Comparison of ENCODE assay signal across 20 cellular contexts in the genomic region with DNA sequence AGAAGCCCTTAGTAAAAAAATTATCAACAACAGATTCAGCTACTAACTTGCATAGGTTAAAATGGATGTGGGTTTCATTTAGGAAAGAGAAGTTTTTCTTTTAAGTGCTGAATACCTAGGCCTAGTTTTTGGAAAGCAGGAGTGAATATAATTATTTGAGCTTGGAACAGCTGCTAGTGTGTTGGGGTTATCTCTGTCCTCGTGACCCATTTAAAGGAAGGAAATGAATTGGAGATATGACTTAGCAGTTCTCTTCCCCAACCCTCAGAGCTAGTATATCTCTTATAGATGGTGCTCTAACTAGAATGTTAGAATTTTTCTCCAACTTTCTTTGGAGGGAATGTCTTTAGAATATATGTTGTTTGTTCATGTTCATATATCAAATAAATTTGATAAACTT. TPM values are rescaled to one million over a fixed set of nuclear protein-coding genes. Genes with fewer than 3 reads are reported as not detected.
DNase-seq lines count a peak whose midpoint lies in the region; ATAC-seq and TF ChIP-seq lines count a peak whose summit lies in the region.
"Had no signal": no experiment of that assay in that cellular context is flagged by ENCODE, and none has a peak within 500 bp of the region (broad histone marks: within the 10 kb centered on the region; RNA-seq: fewer than 3 reads in every experiment).

No MANE protein-coding gene starts in this region.

- in situ Hi-C loops in mammary epithelial cell (cut with MboI; ENCODE audit: low sequenced_read_pairs in 2 of 2): no loop called here

- no peak overlapping the region for H3K4me3 ChIP-seq in mammary epithelial cell (replicated peaks in 1 of 3; ENCODE audit: insufficient read depth in 1 of 3, low read depth in 2 of 3, low read length in 3 of 3)
- no peak overlapping the region for H3K4me3 ChIP-seq in skeletal muscle satellite cell (ENCODE audit: low read length)
- H3K4me3 ChIP-seq: mucosa of descending colon had no signal

- dilution Hi-C loops in mammary epithelial cell (cut with HindIII; ENCODE audit: low sequenced_read_pairs): no loop called here

- H3K4me2 ChIP-seq in mammary epithelial cell (ENCODE audit: insufficient read depth, low read depth, low read length): no peak overlapping the region
- no peak overlapping the region for H3K4me2 ChIP-seq in skeletal muscle satellite cell (ENCODE audit: low read length)

- H3K9ac ChIP-seq in mammary epithelial cell (ENCODE audit: insufficient read depth, low read length) (no peak overlapping the region), skeletal muscle satellite cell (ENCODE audit: low read depth, low read length) (peak overlapping the region; percentile 3)

- H3K27me3 ChIP-seq in mammary epithelial cell (ENCODE audit: insufficient read depth, low read length) (no peaks in the 10 kb centered on the region), skeletal muscle satellite cell (ENCODE audit: control insufficient read depth, insufficient read depth, low read length) (no peaks in the 10 kb centered on the region)

- H3K36me3 ChIP-seq in mammary epithelial cell (ENCODE audit: insufficient read depth, low read length) (no peaks in the 10 kb centered on the region), skeletal muscle satellite cell (ENCODE audit: insufficient read depth, low read length) (no peaks in the 10 kb centered on the region)

- no peak for ATAC-seq in GM21515 (IDR thresholded peaks at IDR 0.05; ENCODE audit: unreplicated experiment)
- ATAC-seq in HG02623 (IDR thresholded peaks at IDR 0.05; ENCODE audit: unreplicated experiment): no peak
- ATAC-seq: activated T-cell treated with anti-CD3 and anti-CD28 coated beads, Interleukin-2, amount 50 U/mL, for 72 hours; mucosa of descending colon had no signal

- WGBS in mammary epithelial cell (ENCODE audit: low coverage, missing lambda C conversion rate): 100% methylated on average over 1 of the region's 1 CpG

- CTCF ChIA-PET in mammary epithelial cell (lab: Charles Lee; ENCODE audit: low non-redundant PET): no interaction called here

- H3K27ac ChIP-seq in mammary epithelial cell (ENCODE audit: insufficient read depth, low read depth, low read length): peak overlapping the region; percentile 58

- no peaks in the 10 kb centered on the region for H3K79me2 ChIP-seq in mammary epithelial cell (ENCODE audit: insufficient read depth, low read length)

- no peaks in the 10 kb centered on the region for H4K20me1 ChIP-seq in mammary epithelial cell (ENCODE audit: insufficient read depth, low read length)

- no peak overlapping the region for H2AFZ ChIP-seq in mammary epithelial cell (ENCODE audit: low read depth, low read length)

- TF ChIP-seq CTCF in mammary epithelial cell (conservative IDR thresholded peaks at IDR 0.05 in 1 of 2, IDR thresholded peaks at IDR 0.05 in 1 of 2; ENCODE audit: extremely low read depth in 1 of 2, insufficient read depth in 1 of 2, low read depth in 1 of 2, low read length in 2 of 2): no peak

- intact Hi-C loops in mammary epithelial cell (cut with micrococcal nuclease): no loop called here

- H3K9me3 ChIP-seq in mammary epithelial cell (replicated peaks; ENCODE audit: insufficient read depth, low read length) (no peaks in the 10 kb centered on the region), skeletal muscle satellite cell (replicated peaks; ENCODE audit: low read length) (no peaks in the 10 kb centered on the region)
- H3K9me3 ChIP-seq: mucosa of descending colon had no signal

- no TSS peak for BruUV-seq in mammary epithelial cell (replicated peaks; lab: Mats Ljungman, UMichigan)

- H3K4me1 ChIP-seq in mammary epithelial cell (ENCODE audit: insufficient read depth, low read length) (peaks cover 65% of the 10 kb centered on the region), skeletal muscle satellite cell (ENCODE audit: control insufficient read depth, insufficient read depth, low read length) (peaks cover 74% of the 10 kb centered on the region)

- peak; percentile 69 for DNase-seq in SIG-M5 treated with dmso at 0.1 percent for 504 hours (lab: John Stamatoyannopoulos, UW; ENCODE audit: unreplicated experiment)
- DNase-seq in SIG-M5 (lab: John Stamatoyannopoulos, UW): no peak
- peak; percentile 34 to 40 for DNase-seq in NOMO-1 (lab: John Stamatoyannopoulos, UW; ENCODE audit: unreplicated experiment in 2 of 2)
- DNase-seq in mammary epithelial cell: no peak
- no peak for DNase-seq in NCI-H510A treated with DMSO at 0.1 percent for 48 hours (lab: John Stamatoyannopoulos, UW)
- DNase-seq: 8988T; activated CD4-positive, alpha-beta memory T cell treated with anti-CD3 and anti-CD28 coated beads, Interleukin-2, amount 10 ng/mL, durations not matched to agents 7 days and 5 days; activated naive CD8-positive, alpha-beta T cell treated with anti-CD3 and anti-CD28 coated beads for 36 hours; activated T-cell treated with anti-CD3 and anti-CD28 coated beads, Interleukin-2, amount 50 U/mL, for 72 hours; CD4-positive, alpha-beta T cell; DMS79 treated with DMSO at 0.1 percent for 48 hours; hippocampal formation; mucosa of descending colon; NCI-H2171 treated with DMSO at 0.1 percent for 48 hours; occipital lobe; small intestine; stimulated activated naive CD4-positive, alpha-beta T cell had no signal

RNA-seq across cellular contexts. Expression of a gene that starts 38.6 kb away (rescaled TPM):
- total RNA-seq in mammary epithelial cell: not detected
- not detected for polyA plus RNA-seq in mammary epithelial cell
- polyA minus RNA-seq in mammary epithelial cell: not detected
- under 0.01 TPM in 1 of 2 replicates, not detected in the other for total RNA-seq in skeletal muscle satellite cell (2012; rRNA removed)
- total RNA-seq: activated CD4-positive, alpha-beta memory T cell treated with anti-CD3 and anti-CD28 coated beads, Interleukin-2, amount 10 ng/mL, durations not matched to agents 7 days and 5 days; activated naive CD8-positive, alpha-beta T cell treated with anti-CD3 and anti-CD28 coated beads for 36 hours; activated T-cell treated with anti-CD3 and anti-CD28 coated beads, Interleukin-2, amount 50 U/mL, for 72 hours had no signal

Comparison
In these comparisons a context has a peak if more than half of its experiments do, and no peak if none do; other contexts are left out.
1. DNase-seq: peak in SIG-M5 treated with dmso at 0.1 percent for 504 hours (single experiment) and NOMO-1 (2 of 2); none in SIG-M5 (single experiment), mammary epithelial cell (single experiment) and NCI-H510A treated with DMSO at 0.1 percent for 48 hours (single experiment).